Comparison of ENCODE assay signal across 9 cellular contexts in the genomic region with DNA sequence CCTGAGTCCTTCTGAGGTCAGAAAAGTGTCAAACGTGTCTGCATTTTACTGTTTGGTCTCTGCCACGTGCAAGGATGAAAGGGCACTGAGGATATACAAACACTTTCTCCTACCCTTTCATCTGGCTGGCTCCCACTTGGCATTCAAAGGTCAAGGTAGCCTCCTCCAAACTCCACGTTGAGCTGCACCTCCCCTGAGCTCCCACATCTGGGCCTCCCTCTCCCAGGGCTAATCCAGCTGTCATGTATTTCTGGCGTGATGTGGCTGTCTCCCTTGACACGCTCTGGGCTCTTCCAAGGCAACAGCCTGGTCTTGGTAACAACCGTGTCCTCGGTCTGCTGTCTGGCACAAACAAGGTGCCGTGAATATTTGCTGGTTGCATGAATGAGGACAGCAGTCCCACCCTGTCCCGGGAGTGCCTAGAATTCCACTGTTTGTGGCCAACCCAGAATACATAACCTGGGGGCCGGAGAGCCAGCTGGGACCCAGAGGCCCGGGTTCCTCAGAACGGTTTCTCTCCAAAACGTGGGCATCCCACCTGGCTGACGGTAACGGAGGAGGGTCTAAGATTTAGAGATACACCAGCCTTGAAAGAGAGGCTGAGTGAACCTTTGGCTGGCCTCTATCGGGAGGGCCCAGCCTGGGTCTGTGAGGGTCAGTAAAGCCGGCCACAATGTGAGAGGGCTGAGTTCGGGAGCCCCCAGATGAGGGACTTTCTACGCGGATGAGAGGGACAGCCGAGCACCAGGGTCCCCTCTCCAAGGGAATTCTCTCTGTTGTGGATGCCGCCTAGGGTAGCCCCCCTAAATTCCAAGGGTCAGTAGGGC. TPM values are rescaled to one million over a fixed set of nuclear protein-coding genes. Genes with fewer than 3 reads are reported as not detected.
DNase-seq lines count a peak whose midpoint lies in the region; ATAC-seq, FAIRE-seq and TF ChIP-seq lines count a peak whose summit lies in the region.
"Had no signal": no experiment of that assay in that cellular context is flagged by ENCODE, and none has a peak within 500 bp of the region (broad histone marks: within the 10 kb centered on the region; RNA-seq: fewer than 3 reads in every experiment).

No MANE protein-coding gene starts in this region.

- no peak for TF ChIP-seq POLR2A in prostate gland (IDR thresholded peaks at IDR 0.05)

- DNase-seq in activated T-cell treated with anti-CD3 and anti-CD28 coated beads, Interleukin-2, amount 50 U/mL, for 24 hours: no peak
- DNase-seq in activated T-cell treated with anti-CD3 and anti-CD28 coated beads for 4 hours: no peak
- peak; percentile 21 for DNase-seq in HTR-8/SVneo (ENCODE audit: insufficient read length, low spot score)
- DNase-seq in activated naive CD4-positive, alpha-beta T cell treated with anti-CD3 and anti-CD28 coated beads, Interleukin-2, amount 10 ng/mL, durations not matched to agents 7 days and 5 days: no peak
- DNase-seq in cardiac muscle cell (ENCODE audit: low read depth in 1 of 2, low spot score in 1 of 2): peak; percentile 10 to 26
- no peak for DNase-seq in prostate gland (ENCODE audit: low spot score)
- no peak for DNase-seq in NOMO-1 (lab: John Stamatoyannopoulos, UW; ENCODE audit: unreplicated experiment in 2 of 2)

- FAIRE-seq in HTR-8/SVneo (lab: Jason Lieb, UNC): no peak
- FAIRE-seq: islet of Langerhans had no signal

- H3K27ac ChIP-seq in cardiac muscle cell: peak overlapping the region; percentile 82
- peak overlapping the region; percentile 81 to 88 for H3K27ac ChIP-seq in prostate gland

- H3K4me1 Mint-ChIP-seq in activated T-cell treated with anti-CD3 and anti-CD28 coated beads, Interleukin-2, amount 50 U/mL, for 24 hours (ENCODE audit: low read depth): peaks cover 34% of the 10 kb centered on the region
- H3K4me1 Mint-ChIP-seq in activated naive CD4-positive, alpha-beta T cell treated with anti-CD3 and anti-CD28 coated beads, Interleukin-2, amount 10 ng/mL, durations not matched to agents 7 days and 5 days: peaks cover 34% of the 10 kb centered on the region

- H3K36me3 Mint-ChIP-seq in activated T-cell treated with anti-CD3 and anti-CD28 coated beads, Interleukin-2, amount 50 U/mL, for 24 hours (ENCODE audit: low read depth): peaks cover 60% of the 10 kb centered on the region
- peaks cover 6% of the 10 kb centered on the region for H3K36me3 Mint-ChIP-seq in activated naive CD4-positive, alpha-beta T cell treated with anti-CD3 and anti-CD28 coated beads, Interleukin-2, amount 10 ng/mL, durations not matched to agents 7 days and 5 days

- TF ChIP-seq CTCF in cardiac muscle cell (IDR thresholded peaks at IDR 0.05; ENCODE audit: low read depth, low read length): no peak
- TF ChIP-seq CTCF in prostate gland (IDR thresholded peaks at IDR 0.05): no peak

- no peaks in the 10 kb centered on the region for H3K27me3 ChIP-seq in cardiac muscle cell
- no peaks in the 10 kb centered on the region for H3K27me3 ChIP-seq in prostate gland (replicated peaks; ENCODE audit: insufficient read depth)

- under 1% methylated on average over 22 of the region's 22 CpGs for WGBS in prostate gland

- H3K27ac Mint-ChIP-seq in activated T-cell treated with anti-CD3 and anti-CD28 coated beads, Interleukin-2, amount 50 U/mL, for 24 hours: peak overlapping the region; percentile 96
- H3K27ac Mint-ChIP-seq in activated naive CD4-positive, alpha-beta T cell treated with anti-CD3 and anti-CD28 coated beads, Interleukin-2, amount 10 ng/mL, durations not matched to agents 7 days and 5 days: peak overlapping the region; percentile 90

- intact Hi-C loops in prostate gland (cut with DNase I): no loop called here

- H3K9me3 Mint-ChIP-seq in activated T-cell treated with anti-CD3 and anti-CD28 coated beads, Interleukin-2, amount 50 U/mL, for 24 hours: no peaks in the 10 kb centered on the region
- H3K9me3 Mint-ChIP-seq in activated naive CD4-positive, alpha-beta T cell treated with anti-CD3 and anti-CD28 coated beads, Interleukin-2, amount 10 ng/mL, durations not matched to agents 7 days and 5 days: no peaks in the 10 kb centered on the region

- CTCF ChIA-PET in activated naive CD4-positive, alpha-beta T cell treated with anti-CD3 and anti-CD28 coated beads, Interleukin-2, amount 10 ng/mL, durations not matched to agents 7 days and 5 days (lab: Charles Lee): no interaction called here

- H3K9me3 ChIP-seq in cardiac muscle cell (ENCODE audit: low read depth) (no peaks in the 10 kb centered on the region), prostate gland (no peaks in the 10 kb centered on the region)

- H3K4me3 ChIP-seq in cardiac muscle cell (peak overlapping the region; percentile 97), prostate gland (peak overlapping the region; percentile 62 to 84)

- H3K27me3 Mint-ChIP-seq in activated T-cell treated with anti-CD3 and anti-CD28 coated beads, Interleukin-2, amount 50 U/mL, for 24 hours: no peaks in the 10 kb centered on the region
- H3K27me3 Mint-ChIP-seq in activated naive CD4-positive, alpha-beta T cell treated with anti-CD3 and anti-CD28 coated beads, Interleukin-2, amount 10 ng/mL, durations not matched to agents 7 days and 5 days: no peaks in the 10 kb centered on the region

- H3K36me3 ChIP-seq in cardiac muscle cell (peaks cover 7% of the 10 kb centered on the region), prostate gland (no peaks in the 10 kb centered on the region)

- H3K4me1 ChIP-seq in cardiac muscle cell (ENCODE audit: low read depth): peaks cover 6% of the 10 kb centered on the region
- H3K4me1 ChIP-seq in prostate gland (replicated peaks): peaks cover 10% of the 10 kb centered on the region

- H3K4me3 Mint-ChIP-seq in activated T-cell treated with anti-CD3 and anti-CD28 coated beads, Interleukin-2, amount 50 U/mL, for 24 hours: peak overlapping the region; percentile 97
- peak overlapping the region; percentile 95 for H3K4me3 Mint-ChIP-seq in activated naive CD4-positive, alpha-beta T cell treated with anti-CD3 and anti-CD28 coated beads, Interleukin-2, amount 10 ng/mL, durations not matched to agents 7 days and 5 days

- no peak for ATAC-seq in HG03196 (IDR thresholded peaks at IDR 0.05; ENCODE audit: unreplicated experiment)

RNA-seq across cellular contexts. Expression of a gene that starts 0.8 kb away (rescaled TPM):
- 75.4 and 85.0 TPM in 2 replicates for total RNA-seq in cardiac muscle cell
- polyA plus RNA-seq in cardiac muscle cell: 74.2 and 75.4 TPM in 2 replicates
- total RNA-seq in prostate gland: 10 to 100 TPM; 68.1 to 71.3 TPM

RNA-seq across cellular contexts. Expression of a gene that starts 1.1 kb away (rescaled TPM):
- total RNA-seq in cardiac muscle cell (103 and 173 TPM in 2 replicates), prostate gland (100 to 1,000 TPM; 144 to 296 TPM)
- polyA plus RNA-seq in cardiac muscle cell: 217 and 234 TPM in 2 replicates

RNA-seq across cellular contexts. Expression of a gene that starts 19.0 kb away (rescaled TPM):
- total RNA-seq in cardiac muscle cell (53.8 and 57.3 TPM in 2 replicates), prostate gland (100 to 1,000 TPM in 1 of 2 donors, 10 to 100 TPM in 1; 50.7 to 116 TPM)
- polyA plus RNA-seq in cardiac muscle cell: 83.2 and 92.2 TPM in 2 replicates

RNA-seq across cellular contexts. Expression of a gene that starts 19.1 kb away (rescaled TPM):
- total RNA-seq in cardiac muscle cell (48.8 and 76.2 TPM in 2 replicates), prostate gland (10 to 100 TPM; 72.5 to 77.5 TPM)
- polyA plus RNA-seq in cardiac muscle cell: 64.0 and 66.4 TPM in 2 replicates

Comparison
In these comparisons a context has a peak if more than half of its experiments do, and no peak if none do; other contexts are left out.
1. DNase-seq: peak in HTR-8/SVneo (single experiment) and cardiac muscle cell (2 of 2); none in activated T-cell treated with anti-CD3 and anti-CD28 coated beads, Interleukin-2, amount 50 U/mL, for 24 hours (single experiment), activated T-cell treated with anti-CD3 and anti-CD28 coated beads for 4 hours (single experiment), activated naive CD4-positive, alpha-beta T cell treated with anti-CD3 and anti-CD28 coated beads, Interleukin-2, amount 10 ng/mL, durations not matched to agents 7 days and 5 days (single experiment), prostate gland (single experiment) and NOMO-1 (0 of 2).